In genomic region chrY:19012985-19013384, GRCh38 we compare ENCODE assay signal across 1 cellular context.
TF ChIP-seq lines count a peak whose summit lies in the region.

No MANE protein-coding gene starts in this region.

TF ChIP-seq in HepG2, 621 proteins besides CTCF, POLR2A, EP300 and RAD21 (continued from another document):
- TF ChIP-seq ZFP91 (CRISPR knock-in tag; IDR thresholded peaks at IDR 0.05; ENCODE audit: borderline replicate concordance) (no peak), SIX1 (CRISPR knock-in tag; IDR thresholded peaks at IDR 0.05; ENCODE audit: borderline replicate concordance) (no peak), POGK (CRISPR knock-in tag; conservative IDR thresholded peaks at IDR 0.05) (no peak), MED13 (CRISPR knock-in tag; IDR thresholded peaks at IDR 0.05) (no peak), ZNF251 (CRISPR knock-in tag; IDR thresholded peaks at IDR 0.05) (no peak), ZNF3 (CRISPR knock-in tag; IDR thresholded peaks at IDR 0.05) (no peak), ETS1 (CRISPR knock-in tag; IDR thresholded peaks at IDR 0.05) (no peak)
